Comparison of ENCODE assay signal across 15 cellular contexts in the genomic region with DNA sequence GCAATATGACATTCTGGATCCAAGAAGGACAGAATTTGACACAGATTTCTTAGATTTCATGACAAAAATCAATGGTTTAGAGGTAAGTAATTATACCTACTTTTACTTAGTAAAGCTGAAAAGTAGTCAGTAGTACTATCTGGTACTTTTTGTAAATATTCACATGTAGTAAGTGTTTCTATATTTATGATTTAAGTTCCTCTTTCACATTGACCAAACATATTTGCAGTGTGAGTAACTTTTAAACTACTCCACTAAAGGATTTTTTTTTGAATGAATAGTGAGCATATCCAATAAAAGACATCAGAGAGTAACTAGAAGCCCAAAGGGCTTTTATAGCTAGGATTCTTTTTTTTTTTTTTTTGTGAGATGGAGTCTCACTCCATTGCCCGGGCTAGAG.
DNase-seq lines count a peak whose midpoint lies in the region; ATAC-seq, FAIRE-seq and TF ChIP-seq lines count a peak whose summit lies in the region.
"Had no signal": no experiment of that assay in that cellular context is flagged by ENCODE, and none has a peak within 500 bp of the region (broad histone marks: within the 10 kb centered on the region; RNA-seq: fewer than 3 reads in every experiment).

No MANE protein-coding gene starts in this region.

- intact Hi-C loops in heart left ventricle (cut with DNase I), result no loop called here

- 87 to 93% (median 91%) methylated on average over 1 of the region's 1 CpG for WGBS in heart left ventricle, 4 donors

- H3K4me1 ChIP-seq in heart left ventricle, result peaks cover 0 to 6% (median 0%) of the 10 kb centered on the region in 12 donors
- H3K4me1 ChIP-seq: gastroesophageal sphincter had no signal

- POLR2A ChIA-PET in naive thymus-derived CD8-positive, alpha-beta T cell (lab: Charles Lee), result interaction anchor here (0.6 kb wide), 1 partner anchor 924 kb away, joined by 4 read pairs; no protein-coding TSS in a partner anchor

- no peak overlapping the region for H3K4me3 Mint-ChIP-seq in naive thymus-derived CD8-positive, alpha-beta T cell
- H3K4me3 Mint-ChIP-seq: CD8-positive, alpha-beta memory T cell; WTC11 had no signal

- peaks cover 15 to 24% (median 22%) of the 10 kb centered on the region in 5 donors for H3K27me3 Mint-ChIP-seq in naive thymus-derived CD8-positive, alpha-beta T cell

- H3K27ac ChIP-seq in epithelial cell of prostate, result peak overlapping the region; percentile 44
- H3K27ac ChIP-seq in heart left ventricle, result no peak overlapping the region
- H3K27ac ChIP-seq: gastroesophageal sphincter had no signal

- peaks cover 0 to 8% (median 0%) of the 10 kb centered on the region in 9 donors for H3K27me3 ChIP-seq in heart left ventricle
- H3K27me3 ChIP-seq: gastroesophageal sphincter had no signal

- ATAC-seq in GM21619 (IDR thresholded peaks at IDR 0.05; ENCODE audit: unreplicated experiment) (peak; percentile 75), HG03354 (IDR thresholded peaks at IDR 0.05; ENCODE audit: poor library complexity, severe bottlenecking, unreplicated experiment) (peak; percentile 57), heart left ventricle (no peak)
- no peak for ATAC-seq in naive thymus-derived CD8-positive, alpha-beta T cell
- ATAC-seq: gastroesophageal sphincter, HCT116, WTC11 had no signal

- no peak for TF ChIP-seq POLR2A in heart left ventricle (IDR thresholded peaks at IDR 0.05)

- H3K4me3 ChIP-seq in heart left ventricle, result no peak overlapping the region
- H3K4me3 ChIP-seq: gastroesophageal sphincter had no signal

- peaks cover 0 to 3% (median 0%) of the 10 kb centered on the region in 9 donors for H3K9me3 Mint-ChIP-seq in naive thymus-derived CD8-positive, alpha-beta T cell
- H3K9me3 Mint-ChIP-seq: CD8-positive, alpha-beta memory T cell; WTC11 had no signal

- no peak overlapping the region for H3K27ac Mint-ChIP-seq in naive thymus-derived CD8-positive, alpha-beta T cell
- H3K27ac Mint-ChIP-seq: CD8-positive, alpha-beta memory T cell; WTC11 had no signal

- peak; percentile 76 for FAIRE-seq in GM18507 (lab: Jason Lieb, UNC)

- H3K9me3 ChIP-seq in heart left ventricle, result peaks cover 0 to 5% (median 0%) of the 10 kb centered on the region in 12 donors

- peak; percentile 35 for DNase-seq in GM18507 (ENCODE audit: extremely low spot score, insufficient read length, low read depth)
- DNase-seq in epithelial cell of prostate (ENCODE audit: low read depth, low spot score), result no peak
- DNase-seq in COLO668 (lab: John Stamatoyannopoulos, UW; ENCODE audit: unreplicated experiment), result no peak
- no peak for DNase-seq in kidney tubule cell (ENCODE audit: low spot score)
- no peak for DNase-seq in naive thymus-derived CD8-positive, alpha-beta T cell
- no peak for DNase-seq in heart left ventricle
- DNase-seq: activated T-cell treated with anti-CD3 and anti-CD28 coated beads for 4 hours; amygdala; CD8-positive, alpha-beta memory T cell; KBM-7 had no signal

- H3K4me1 Mint-ChIP-seq in naive thymus-derived CD8-positive, alpha-beta T cell, result peaks cover 0 to 3% (median 2%) of the 10 kb centered on the region in 4 donors
- H3K4me1 Mint-ChIP-seq: CD8-positive, alpha-beta memory T cell; WTC11 had no signal

- peaks cover 0 to 2% (median 0%) of the 10 kb centered on the region in 3 donors for H3K36me3 Mint-ChIP-seq in naive thymus-derived CD8-positive, alpha-beta T cell
- H3K36me3 Mint-ChIP-seq: CD8-positive, alpha-beta memory T cell; WTC11 had no signal

- no peaks in the 10 kb centered on the region for H3K36me3 ChIP-seq in heart left ventricle
- H3K36me3 ChIP-seq: gastroesophageal sphincter had no signal

- TF ChIP-seq CTCF in heart left ventricle (IDR thresholded peaks at IDR 0.05), result no peak

Comparison
In these comparisons a context has a peak if more than half of its experiments do, and no peak if none do; other contexts are left out.
1. ATAC-seq: peak in GM21619 (single experiment) and HG03354 (single experiment); none in naive thymus-derived CD8-positive, alpha-beta T cell (0 of 2) and heart left ventricle (0 of 4).